In the genomic region with DNA sequence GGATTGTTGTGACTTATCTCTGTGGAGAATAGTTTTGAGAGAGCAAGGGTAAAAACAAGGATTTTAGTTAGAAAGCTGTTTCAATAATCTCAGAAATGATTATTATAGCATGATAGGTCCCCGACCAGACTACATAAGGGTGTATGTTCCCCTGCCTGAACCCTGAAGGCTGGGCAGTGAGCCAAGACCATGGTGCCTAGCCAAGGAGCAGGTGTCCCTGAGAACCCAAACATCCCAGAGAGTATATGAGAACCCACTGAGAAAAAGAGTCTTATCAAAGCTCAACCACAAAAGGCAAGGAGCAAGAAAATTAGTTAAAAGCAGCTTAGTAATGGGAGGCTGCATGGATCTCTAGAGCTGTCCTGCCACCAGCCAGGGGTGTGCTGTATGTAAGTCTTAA, we compare ENCODE assay signal across 23 cellular contexts.
"Had no signal": no experiment of that assay in that cellular context is flagged by ENCODE, and none has a peak within 500 bp of the region (broad histone marks: within the 10 kb centered on the region; RNA-seq: fewer than 3 reads in every experiment).

No MANE protein-coding gene starts in this region.

- H3K79me2 ChIP-seq: hepatocyte, parathyroid adenoma had no signal

- H3K4me3 ChIP-seq: esophagus muscularis mucosa, gastroesophageal sphincter, heart left ventricle, hepatocyte, mucosa of descending colon, neural progenitor cell, right lobe of liver, stomach, thyroid gland, vagina had no signal

- ATAC-seq: foreskin keratinocyte; gastroesophageal sphincter; heart left ventricle; left lobe of liver; mucosa of descending colon; naive thymus-derived CD4-positive, alpha-beta T cell; right lobe of liver; stimulated activated naive B cell treated with anti-CD40 and anti-IgM and Interleukin-4, amounts not matched to agents 10 μg/mL and 1 μg/mL and 100 μg/mL, for 72 hours had no signal

- H3K9me3 ChIP-seq: esophagus muscularis mucosa, gastroesophageal sphincter, heart left ventricle, mucosa of descending colon, right lobe of liver, stomach, thyroid gland, vagina had no signal

- H3K36me3 ChIP-seq: esophagus muscularis mucosa, gastroesophageal sphincter, heart left ventricle, neural progenitor cell, right lobe of liver, stomach, thyroid gland, vagina had no signal

- H3K27ac ChIP-seq: esophagus muscularis mucosa, foreskin keratinocyte, gastroesophageal sphincter, heart left ventricle, hepatocyte, neural progenitor cell, parathyroid adenoma, right lobe of liver, stomach, vagina had no signal

- DNase-seq: effector CD8-positive, alpha-beta T cell; endodermal cell; foreskin keratinocyte; heart left ventricle; kidney; mesenchymal stem cell; mucosa of descending colon; naive thymus-derived CD4-positive, alpha-beta T cell; right lobe of liver; small intestine; stimulated activated CD4-positive, alpha-beta T cell treated with anti-CD3 and anti-CD28 coated beads, Interleukin-15, amount 100 ng/mL, for 24 hours; stimulated activated CD4-positive, alpha-beta T cell treated with anti-CD3 and anti-CD28 coated beads, Interleukin-2, amount 100 ng/mL, for 48 hours; stimulated activated naive B cell treated with anti-CD40 and anti-IgM and Interleukin-4, amounts not matched to agents 10 μg/mL and 1 μg/mL and 100 μg/mL, for 72 hours; stomach; trophoblast cell had no signal

- H3K4me1 ChIP-seq: foreskin keratinocyte, gastroesophageal sphincter, heart left ventricle, neural progenitor cell, parathyroid adenoma, stomach, vagina had no signal

- H2AFZ ChIP-seq: hepatocyte, neural progenitor cell, parathyroid adenoma had no signal

- H3K4me2 ChIP-seq: hepatocyte, neural progenitor cell had no signal

- H3K27me3 ChIP-seq: esophagus muscularis mucosa, gastroesophageal sphincter, heart left ventricle, hepatocyte, neural progenitor cell, right lobe of liver, stomach, thyroid gland, vagina had no signal

- H3K9ac ChIP-seq: neural progenitor cell, parathyroid adenoma had no signal
